Comparison of ENCODE assay signal across 22 cellular contexts in the genomic region with DNA sequence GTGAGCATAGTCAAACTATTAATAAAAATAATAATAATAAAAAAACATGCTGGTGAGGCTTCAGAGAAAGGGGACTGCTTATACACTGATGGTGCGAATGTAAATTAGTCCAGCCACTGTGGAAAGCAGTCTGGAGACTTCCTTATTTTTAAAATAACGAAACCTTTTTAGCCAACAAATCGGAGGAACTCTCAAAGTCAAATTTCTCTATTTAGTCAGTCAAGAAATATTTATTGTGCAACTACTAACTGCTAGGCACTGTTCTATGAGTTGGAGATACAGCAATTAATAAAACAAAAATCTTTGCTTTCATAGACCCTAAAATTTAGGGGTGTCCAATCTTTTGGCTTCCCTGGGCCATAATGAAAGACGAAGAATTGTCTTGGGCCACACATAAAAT.
"Had no signal": no experiment of that assay in that cellular context is flagged by ENCODE, and none has a peak within 500 bp of the region (broad histone marks: within the 10 kb centered on the region; RNA-seq: fewer than 3 reads in every experiment).

No MANE protein-coding gene starts in this region.

- H3K27me3 ChIP-seq: gastroesophageal sphincter, ovary, vagina had no signal

- H3K4me3 ChIP-seq: gastroesophageal sphincter, ovary, prostate gland, thoracic aorta, vagina had no signal

- ATAC-seq: activated CD4-positive, alpha-beta T cell treated with anti-CD3 and anti-CD28 coated beads for 36 hours; activated T-cell treated with anti-CD3 and anti-CD28 coated beads, Interleukin-2, amount 50 U/mL, for 4 hours; gastroesophageal sphincter; left ventricle myocardium superior; natural killer cell had no signal

- DNase-seq: activated B cell treated with CpG ODN at 0.5 μM for 24 hours; activated CD4-positive, alpha-beta T cell treated with anti-CD3 and anti-CD28 coated beads for 36 hours; activated CD4-positive, alpha-beta T cell treated with anti-CD3 and anti-CD28 coated beads, Interleukin-2, amount 50 U/mL, for 4 hours; activated CD8-positive, alpha-beta memory T cell treated with anti-CD3 and anti-CD28 coated beads for 24 hours; activated CD8-positive, alpha-beta memory T cell treated with anti-CD3 and anti-CD28 coated beads, Interleukin-2, amount 50 U/mL, for 48 hours; activated naive CD4-positive, alpha-beta T cell treated with Interleukin-2 at 50 U/mL for 16 hours; activated naive CD8-positive, alpha-beta T cell treated with anti-CD3 and anti-CD28 coated beads for 36 hours; activated T-cell treated with anti-CD3 and anti-CD28 coated beads, Interleukin-2, amount 50 U/mL, for 4 hours; central memory CD4-positive, alpha-beta T cell; endodermal cell; head of caudate nucleus; hypothalamus; left ventricle myocardium superior; mammary epithelial cell; natural killer cell; ovary; stimulated activated CD4-positive, alpha-beta T cell treated with anti-CD3 and anti-CD28 coated beads, Interleukin-4, amount 100 ng/mL, for 1 hour; stimulated activated naive CD4-positive, alpha-beta T cell treated with Interleukin-2 at 50 U/mL for 16 hours had no signal

- H3K27ac ChIP-seq: gastroesophageal sphincter, ovary, prostate gland, thoracic aorta, vagina had no signal
